10 cellular contexts compared by ENCODE assay signal in genomic region chrX:78650906-78651437, GRCh38. TPM values are rescaled to one million over a fixed set of nuclear protein-coding genes. Genes with fewer than 3 reads are reported as not detected.
DNase-seq lines count a peak whose midpoint lies in the region; ATAC-seq and TF ChIP-seq lines count a peak whose summit lies in the region.
"Had no signal": no experiment of that assay in that cellular context is flagged by ENCODE, and none has a peak within 500 bp of the region (broad histone marks: within the 10 kb centered on the region; RNA-seq: fewer than 3 reads in every experiment).

No MANE protein-coding gene starts in this region.

- H3K9me3 ChIP-seq in spleen (peaks cover 0 to 11% (median 0%) of the 10 kb centered on the region in 8 donors), gastroesophageal sphincter (no peaks in the 10 kb centered on the region), Caco-2 (no peaks in the 10 kb centered on the region)

- CTCF ChIA-PET in Caco-2 (lab: Charles Lee): no interaction called here

- peaks cover 52% of the 10 kb centered on the region for H3K4me1 Mint-ChIP-seq in HFFc6 (ENCODE audit: low read depth)
- H3K4me1 Mint-ChIP-seq in Caco-2 (ENCODE audit: low read depth, unreplicated experiment): no peaks in the 10 kb centered on the region

- intact Hi-C loops in spleen (cut with DNase I; ENCODE audit: low total_unique reads) (no loop called here), Caco-2 (cut with micrococcal nuclease; ENCODE audit: unreplicated experiment) (no loop called here)

- H3K36me3 ChIP-seq in spleen (no peaks in the 10 kb centered on the region), gastroesophageal sphincter (no peaks in the 10 kb centered on the region), Caco-2 (ENCODE audit: control insufficient read depth, insufficient read depth, low read length) (no peaks in the 10 kb centered on the region)

- H3K36me3 Mint-ChIP-seq in HFFc6 (ENCODE audit: low read depth) (no peaks in the 10 kb centered on the region), Caco-2 (ENCODE audit: insufficient read depth, unreplicated experiment) (no peaks in the 10 kb centered on the region)

- ATAC-seq in GM18505 (IDR thresholded peaks at IDR 0.05; ENCODE audit: unreplicated experiment) (peak; percentile 86), gastroesophageal sphincter (no peak)

- WGBS in spleen, 5 donors: 10 to 34% (median 18%) methylated on average over 5 of the region's 5 CpGs
- 35 to 47% methylated on average over 5 of the region's 5 CpGs for WGBS in gastroesophageal sphincter (ENCODE audit: low coverage in 1 of 2), 2 donors

- H3K27ac ChIP-seq in spleen: peak overlapping the region in 1 of 8 donors; percentile 25
- peak overlapping the region in 2 of 4 donors; percentile 7 to 14 for H3K27ac ChIP-seq in gastroesophageal sphincter

- no peaks in the 10 kb centered on the region for H3K9me3 Mint-ChIP-seq in HFFc6
- peaks cover 6% of the 10 kb centered on the region for H3K9me3 Mint-ChIP-seq in Caco-2 (ENCODE audit: unreplicated experiment)

- peak overlapping the region; percentile 58 for H3K4me3 Mint-ChIP-seq in HFFc6
- H3K4me3 Mint-ChIP-seq in Caco-2 (ENCODE audit: unreplicated experiment): no peak overlapping the region

- POLR2A ChIA-PET in Caco-2 (lab: Charles Lee): no interaction called here

- H3K27ac Mint-ChIP-seq in HFFc6 (peak overlapping the region; percentile 54), Caco-2 (ENCODE audit: unreplicated experiment) (no peak overlapping the region)

- H3K27me3 ChIP-seq in spleen (replicated peaks in 1 of 7): no peaks in the 10 kb centered on the region
- no peaks in the 10 kb centered on the region for H3K27me3 ChIP-seq in gastroesophageal sphincter
- no peaks in the 10 kb centered on the region for H3K27me3 ChIP-seq in Caco-2 (replicated peaks; ENCODE audit: control insufficient read depth, insufficient read depth, low read length)

- DNase-seq in HFFc6 (peak; percentile 60), NAMALWA (ENCODE audit: low spot score) (peak; percentile 56), fibroblast of mammary gland (ENCODE audit: low read depth) (peak; percentile 66), spleen (no peak), ureter (ENCODE audit: low spot score) (no peak), Caco-2 (no peak)

- peaks cover 0 to 32% (median 6%) of the 10 kb centered on the region in 6 donors for H3K4me1 ChIP-seq in spleen
- peaks cover 0 to 13% (median 0%) of the 10 kb centered on the region in 3 donors for H3K4me1 ChIP-seq in gastroesophageal sphincter
- no peaks in the 10 kb centered on the region for H3K4me1 ChIP-seq in Caco-2

- H3K4me3 ChIP-seq in fibroblast of mammary gland (ENCODE audit: control insufficient read depth, low read depth, low read length) (no peak overlapping the region), spleen (no peak overlapping the region), gastroesophageal sphincter (no peak overlapping the region), Caco-2 (ENCODE audit: low read depth, low read length) (no peak overlapping the region)

- H3K27me3 Mint-ChIP-seq in HFFc6 (ENCODE audit: insufficient read depth): no peaks in the 10 kb centered on the region
- no peaks in the 10 kb centered on the region for H3K27me3 Mint-ChIP-seq in Caco-2 (ENCODE audit: insufficient read depth, unreplicated experiment)

- no peak for TF ChIP-seq EP300 in gastroesophageal sphincter (IDR thresholded peaks at IDR 0.05)

- BruUV-seq in Caco-2 (replicated peaks; lab: Mats Ljungman, UMichigan): no TSS peak

- TF ChIP-seq CTCF in HFFc6 (IDR thresholded peaks at IDR 0.05) (no peak), fibroblast of mammary gland (conservative IDR thresholded peaks at IDR 0.05; ENCODE audit: control insufficient read depth, insufficient read depth, low read depth, low read length) (no peak), spleen (IDR thresholded peaks at IDR 0.05 in 8 of 11, conservative IDR thresholded peaks at IDR 0.05 in 3 of 11) (no peak), gastroesophageal sphincter (IDR thresholded peaks at IDR 0.05) (no peak), Caco-2 (IDR thresholded peaks at IDR 0.05; ENCODE audit: insufficient read depth in 1 of 2, low read depth in 1 of 2, low read length in 1 of 2, severe bottlenecking in 1 of 2, unreplicated experiment in 1 of 2) (no peak)

- no peak for TF ChIP-seq POLR2A in GM18505 (IDR thresholded peaks at IDR 0.05; ENCODE audit: borderline replicate concordance, extremely low read depth, insufficient read depth, insufficient read length)
- no peak for TF ChIP-seq POLR2A in spleen (IDR thresholded peaks at IDR 0.05)
- no peak for TF ChIP-seq POLR2A in gastroesophageal sphincter (IDR thresholded peaks at IDR 0.05)

RNA-seq across cellular contexts. Expression of gene RTL3, which starts 8.2 kb away (rescaled TPM):
- total RNA-seq in HFFc6 (2021; fragmentation: NEBNext Ultra II Directional; extraction: Animal tissue kit (Norgen Biotek cat#: 25700)): under 1 TPM; 0.21 to 0.62 (median 0.44) TPM
- total RNA-seq in spleen: not detected
- under 1 TPM in 2 of 3 donors, not detected in 1; 0.03 TPM for polyA plus RNA-seq in spleen
- not detected for total RNA-seq in ureter
- 1 to 10 TPM; 3.2 to 10.0 (median 6.8) TPM for total RNA-seq in gastroesophageal sphincter
- not detected in 2 replicates for total RNA-seq in Caco-2 (2022)
- total RNA-seq: lung microvascular endothelial cell, SK-MEL-5 had no signal

Comparison
In these comparisons a context has a peak if more than half of its experiments do, and no peak if none do; other contexts are left out.
1. DNase-seq: peak in HFFc6 (single experiment), NAMALWA (single experiment) and fibroblast of mammary gland (single experiment); none in spleen (single experiment), ureter (single experiment) and Caco-2 (0 of 2).